In genomic region chr7:121313793-121314676, GRCh38 we compare ENCODE assay signal across 8 cellular contexts. TPM values are rescaled to one million over a fixed set of nuclear protein-coding genes. Genes with fewer than 3 reads are reported as not detected.
DNase-seq lines count a peak whose midpoint lies in the region; ATAC-seq, FAIRE-seq and TF ChIP-seq lines count a peak whose summit lies in the region.

No MANE protein-coding gene starts in this region.

- FAIRE-seq in bronchial epithelial cell (lab: Jason Lieb, UNC) (no peak), GM12891 (lab: Jason Lieb, UNC) (no peak)

- DNase-seq in NCI-H1417 (lab: John Stamatoyannopoulos, UW) (peak; percentile 79 to 100 (median 95)), bronchial epithelial cell (ENCODE audit: low read depth) (peak; percentile 18), type B pancreatic cell (ENCODE audit: extremely low spot score, unreplicated experiment) (no peak), HuH-7.5 (ENCODE audit: low spot score) (no peak), GM12891 (ENCODE audit: insufficient read length, low spot score) (no peak), SIG-M5 treated with dmso at 0.1 percent for 504 hours (lab: John Stamatoyannopoulos, UW; ENCODE audit: unreplicated experiment) (no peak)

- peak overlapping the region; percentile 47 for H3K4me3 Mint-ChIP-seq in type B pancreatic cell

- no peaks in the 10 kb centered on the region for H3K36me3 ChIP-seq in bronchial epithelial cell (ENCODE audit: control insufficient read depth, insufficient read depth, low read length)

- peak; percentile 95 for ATAC-seq in GM18499 (IDR thresholded peaks at IDR 0.05; ENCODE audit: insufficient read depth, unreplicated experiment)
- ATAC-seq in HG02588 (IDR thresholded peaks at IDR 0.05; ENCODE audit: unreplicated experiment) = peak; percentile 90

- peaks cover 18% of the 10 kb centered on the region for H3K4me1 Mint-ChIP-seq in type B pancreatic cell (ENCODE audit: unreplicated experiment)

- no peaks in the 10 kb centered on the region for H3K27me3 ChIP-seq in bronchial epithelial cell (ENCODE audit: control insufficient read depth, insufficient read depth, low read length)

- H3K4me3 ChIP-seq in bronchial epithelial cell (ENCODE audit: low read depth, low read length) = no peak overlapping the region

- no peaks in the 10 kb centered on the region for H3K36me3 Mint-ChIP-seq in type B pancreatic cell

- H3K27me3 Mint-ChIP-seq in type B pancreatic cell = peaks cover 10% of the 10 kb centered on the region

- no peak overlapping the region for H3K27ac Mint-ChIP-seq in type B pancreatic cell

- H3K9me3 Mint-ChIP-seq in type B pancreatic cell = peaks cover 16% of the 10 kb centered on the region

- no peak for TF ChIP-seq POLR2A in GM12891 (IDR thresholded peaks at IDR 0.05; ENCODE audit: low read depth, low read length)

- TF ChIP-seq CTCF in bronchial epithelial cell (IDR thresholded peaks at IDR 0.05; ENCODE audit: insufficient read depth, low read length, severe bottlenecking) = no peak
- no peak for TF ChIP-seq CTCF in type B pancreatic cell (conservative IDR thresholded peaks at IDR 0.05)

TF ChIP-seq in GM12891, 5 proteins besides CTCF, POLR2A, EP300 and RAD21:
- TF ChIP-seq POLR2AphosphoS5 (IDR thresholded peaks at IDR 0.05; ENCODE audit: low read depth, low read length) = no peak
- TF ChIP-seq POU2F2 (IDR thresholded peaks at IDR 0.05; ENCODE audit: low read depth, low read length) = no peak
- TF ChIP-seq SPI1 (IDR thresholded peaks at IDR 0.05; ENCODE audit: low read depth, low read length) = no peak
- no peak for TF ChIP-seq PAX5 (IDR thresholded peaks at IDR 0.05; ENCODE audit: insufficient read depth, low read length, severe bottlenecking)
- TF ChIP-seq TAF1 (IDR thresholded peaks at IDR 0.05; ENCODE audit: low read depth, low read length) = no peak

RNA-seq across cellular contexts. Expression of gene WNT16, which starts 14.8 kb away (rescaled TPM):
- not detected in 2 replicates for total RNA-seq in bronchial epithelial cell
- 0.64 and 1.1 TPM in 2 replicates for total RNA-seq in type B pancreatic cell (ENCODE audit: low replicate concordance)
- polyA plus RNA-seq in GM12891 (2012; ENCODE audit: low read depth, missing spikeins) = not detected

Comparison
In these comparisons a context has a peak if more than half of its experiments do, and no peak if none do; other contexts are left out.
1. DNase-seq: peak in NCI-H1417 (3 of 3) and bronchial epithelial cell (single experiment); none in type B pancreatic cell (single experiment), HuH-7.5 (single experiment), GM12891 (single experiment) and SIG-M5 treated with dmso at 0.1 percent for 504 hours (single experiment).